12 cellular contexts compared by ENCODE assay signal in genomic region chr18:77105021-77105420, GRCh38. TPM values are rescaled to one million over a fixed set of nuclear protein-coding genes. Genes with fewer than 3 reads are reported as not detected.
DNase-seq lines count a peak whose midpoint lies in the region; ATAC-seq and TF ChIP-seq lines count a peak whose summit lies in the region.
"Had no signal": no experiment of that assay in that cellular context is flagged by ENCODE, and none has a peak within 500 bp of the region (broad histone marks: within the 10 kb centered on the region; RNA-seq: fewer than 3 reads in every experiment).

No MANE protein-coding gene starts in this region.

- H3K36me3 Mint-ChIP-seq in CD14-positive monocyte (peaks cover 50 to 57% of the 10 kb centered on the region in 2 donors), natural killer cell (no peaks in the 10 kb centered on the region)
- H3K36me3 Mint-ChIP-seq in activated naive CD8-positive, alpha-beta T cell treated with anti-CD3 and anti-CD28 coated beads, Interleukin-2, amount 10 ng/mL, durations not matched to agents 7 days and 5 days = peaks cover 53% of the 10 kb centered on the region

- H3K4me1 ChIP-seq in mucosa of descending colon (ENCODE audit: low read depth) = peaks cover 13% of the 10 kb centered on the region

- no peaks in the 10 kb centered on the region for H3K36me3 ChIP-seq in mucosa of descending colon (ENCODE audit: low read depth)

- H3K4me3 ChIP-seq in mucosa of descending colon = no peak overlapping the region

- ATAC-seq in GM21360 (IDR thresholded peaks at IDR 0.05; ENCODE audit: unreplicated experiment) = peak; percentile 21
- ATAC-seq in activated naive CD8-positive, alpha-beta T cell treated with anti-CD3 and anti-CD28 coated beads, Interleukin-2, amount 10 ng/mL, durations not matched to agents 7 days and 5 days (ENCODE audit: low read depth) = no peak
- no peak for ATAC-seq in natural killer cell
- ATAC-seq in omental fat pad (ENCODE audit: low FRiP score) = no peak
- no peak for ATAC-seq in mucosa of descending colon
- ATAC-seq: esophagus mucosa had no signal

- POLR2A ChIA-PET in activated naive CD8-positive, alpha-beta T cell treated with anti-CD3 and anti-CD28 coated beads, Interleukin-2, amount 10 ng/mL, durations not matched to agents 7 days and 5 days (lab: Charles Lee) = interaction anchor here (0.9 to 2.7 kb wide), 5 partner anchors 10 to 27 kb away, joined by 4 to 11 read pairs (median 4); partner anchors contain the start of gene MBP

- intact Hi-C loops in CD14-positive monocyte (cut with micrococcal nuclease) (loop anchor here in 1 of 2 donors (10.0 kb wide), 1 partner anchor 100 kb away; no protein-coding TSS in a partner anchor), natural killer cell (cut with micrococcal nuclease) (loop anchor here (10.0 kb wide), 1 partner anchor 540 kb away; no protein-coding TSS in a partner anchor), mucosa of descending colon (cut with DNase I, micrococcal nuclease) (no loop called here)

- H3K9me3 ChIP-seq in mucosa of descending colon = no peaks in the 10 kb centered on the region

- H3K27me3 Mint-ChIP-seq in CD14-positive monocyte (ENCODE audit: low read depth in 3 of 3) = peaks cover 0 to 5% (median 0%) of the 10 kb centered on the region in 3 donors
- H3K27me3 Mint-ChIP-seq in activated naive CD8-positive, alpha-beta T cell treated with anti-CD3 and anti-CD28 coated beads, Interleukin-2, amount 10 ng/mL, durations not matched to agents 7 days and 5 days = no peaks in the 10 kb centered on the region
- H3K27me3 Mint-ChIP-seq in natural killer cell (ENCODE audit: low read depth in 2 of 2) = no peaks in the 10 kb centered on the region

- DNase-seq in CD14-positive monocyte (ENCODE audit: low spot score) = no peak
- DNase-seq in activated naive CD8-positive, alpha-beta T cell treated with anti-CD3 and anti-CD28 coated beads, Interleukin-2, amount 10 ng/mL, durations not matched to agents 7 days and 5 days = no peak
- DNase-seq in natural killer cell = no peak
- DNase-seq in omental fat pad (ENCODE audit: low spot score) = no peak
- no peak for DNase-seq in NCI-H1092 (lab: John Stamatoyannopoulos, UW)
- no peak for DNase-seq in KG1 (lab: John Stamatoyannopoulos, UW)
- DNase-seq in mucosa of descending colon = no peak
- DNase-seq: COR-L47, NCI-H2107 had no signal

- peak overlapping the region in 5 of 7 donors; percentile 57 to 98 (median 75) for H3K27ac Mint-ChIP-seq in CD14-positive monocyte
- peak overlapping the region; percentile 14 for H3K27ac Mint-ChIP-seq in activated naive CD8-positive, alpha-beta T cell treated with anti-CD3 and anti-CD28 coated beads, Interleukin-2, amount 10 ng/mL, durations not matched to agents 7 days and 5 days
- H3K27ac Mint-ChIP-seq in natural killer cell = peak overlapping the region; percentile 87 to 94

- no peaks in the 10 kb centered on the region for H3K9me3 Mint-ChIP-seq in CD14-positive monocyte
- peaks cover 4% of the 10 kb centered on the region for H3K9me3 Mint-ChIP-seq in activated naive CD8-positive, alpha-beta T cell treated with anti-CD3 and anti-CD28 coated beads, Interleukin-2, amount 10 ng/mL, durations not matched to agents 7 days and 5 days
- H3K9me3 Mint-ChIP-seq in natural killer cell = no peaks in the 10 kb centered on the region
- H3K9me3 Mint-ChIP-seq: neural crest cell had no signal

- TF ChIP-seq CTCF in CD14-positive monocyte (IDR thresholded peaks at IDR 0.05) (no peak), natural killer cell (IDR thresholded peaks at IDR 0.05) (no peak), omental fat pad (IDR thresholded peaks at IDR 0.05) (no peak), mucosa of descending colon (IDR thresholded peaks at IDR 0.05) (no peak)

- H3K4me1 Mint-ChIP-seq in CD14-positive monocyte (peaks cover 93% of the 10 kb centered on the region), natural killer cell (peaks cover 92 to 96% of the 10 kb centered on the region in 2 donors)
- peaks cover 70% of the 10 kb centered on the region for H3K4me1 Mint-ChIP-seq in activated naive CD8-positive, alpha-beta T cell treated with anti-CD3 and anti-CD28 coated beads, Interleukin-2, amount 10 ng/mL, durations not matched to agents 7 days and 5 days

- H3K4me3 Mint-ChIP-seq in CD14-positive monocyte = no peak overlapping the region
- peak overlapping the region; percentile 6 for H3K4me3 Mint-ChIP-seq in activated naive CD8-positive, alpha-beta T cell treated with anti-CD3 and anti-CD28 coated beads, Interleukin-2, amount 10 ng/mL, durations not matched to agents 7 days and 5 days
- H3K4me3 Mint-ChIP-seq in natural killer cell = peak overlapping the region; percentile 79
- H3K4me3 Mint-ChIP-seq: neural crest cell had no signal

RNA-seq across cellular contexts. Expression of gene MBP, which starts 27.6 kb away (rescaled TPM):
- 10 to 100 TPM; 50.4 to 81.0 TPM for polyA plus RNA-seq in CD14-positive monocyte
- total RNA-seq in activated naive CD8-positive, alpha-beta T cell treated with anti-CD3 and anti-CD28 coated beads, Interleukin-2, amount 10 ng/mL, durations not matched to agents 7 days and 5 days = 100 to 1,000 TPM; 138 to 148 TPM
- total RNA-seq in natural killer cell (100 to 1,000 TPM; 183 to 344 (median 325) TPM), omental fat pad (10 to 100 TPM; 27.4 to 50.9 (median 36.0) TPM), mucosa of descending colon (10 to 100 TPM; 37.9 to 48.5 (median 47.4) TPM)

Comparison
In these comparisons a context has a peak if more than half of its experiments do, and no peak if none do; other contexts are left out.
1. H3K27ac Mint-ChIP-seq: peak in every context shown above with its lines; median percentile 90 in natural killer cell; 75 in CD14-positive monocyte; 14 in activated naive CD8-positive, alpha-beta T cell treated with anti-CD3 and anti-CD28 coated beads, Interleukin-2, amount 10 ng/mL, durations not matched to agents 7 days and 5 days.
2. H3K4me3 Mint-ChIP-seq: peak in activated naive CD8-positive, alpha-beta T cell treated with anti-CD3 and anti-CD28 coated beads, Interleukin-2, amount 10 ng/mL, durations not matched to agents 7 days and 5 days (single experiment) and natural killer cell (single experiment); none in CD14-positive monocyte (0 of 2).